Comparison of ENCODE assay signal across 8 cellular contexts in the genomic region with DNA sequence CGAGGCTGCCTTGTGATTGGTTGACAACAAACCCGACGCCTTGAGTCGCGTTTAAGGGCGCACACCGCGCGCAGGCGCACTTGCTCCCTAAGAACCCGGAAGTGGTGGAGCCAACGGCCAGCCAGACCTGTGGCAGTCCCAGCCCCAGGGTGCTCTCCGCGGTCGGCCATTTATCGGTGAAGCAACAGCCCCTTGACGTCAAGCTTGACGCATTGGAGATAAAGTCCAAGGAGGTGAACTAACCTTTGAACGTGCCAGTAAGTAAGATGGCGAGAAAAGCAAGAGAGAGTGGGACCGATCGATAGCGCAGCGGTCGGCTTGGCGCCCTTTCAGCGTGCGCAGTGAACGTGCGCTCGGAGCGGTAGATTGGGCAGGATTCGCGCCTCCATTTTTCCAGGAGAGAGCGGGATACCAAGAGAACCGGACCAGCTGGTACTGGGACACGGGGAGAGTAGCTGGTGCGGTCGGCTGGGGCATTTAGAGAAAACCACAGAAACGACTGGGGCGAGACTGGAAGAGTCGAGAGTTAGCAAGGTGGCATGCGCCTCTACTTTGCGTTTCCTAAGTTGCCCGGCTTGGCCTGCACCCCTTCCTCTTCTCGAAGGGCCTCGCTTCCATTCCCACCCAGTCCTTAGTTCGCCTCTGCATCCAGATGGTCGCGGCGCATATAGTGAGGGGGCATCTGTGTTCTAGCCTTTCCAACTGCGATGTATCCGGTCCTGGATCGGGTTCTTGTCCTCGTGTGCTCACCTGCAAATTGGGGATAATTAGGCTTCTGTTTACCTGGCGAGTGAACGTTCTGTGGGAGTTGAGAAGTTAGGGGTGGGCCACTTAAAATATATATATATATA. TPM values are rescaled to one million over a fixed set of nuclear protein-coding genes. Genes with fewer than 3 reads are reported as not detected.
DNase-seq lines count a peak whose midpoint lies in the region; ATAC-seq and TF ChIP-seq lines count a peak whose summit lies in the region.

Gene CSTF1 (plus strand): TSS at position 364 of the 851 bp plus-strand sequence. CDS start 2,908 bp downstream, outside the sequence.

- peak; percentile 99 to 100 (median 99) for DNase-seq in CD4-positive, alpha-beta memory T cell
- DNase-seq in HS-27A (ENCODE audit: low read depth): peak; percentile 100
- DNase-seq in NK-92 (lab: John Stamatoyannopoulos, UW; ENCODE audit: unreplicated experiment): peak; percentile 94
- peak; percentile 98 to 99 for DNase-seq in activated CD8-positive, alpha-beta memory T cell treated with anti-CD3 and anti-CD28 coated beads for 1 hour (ENCODE audit: extremely low read depth in 1 of 2, low read depth in 1 of 2)
- DNase-seq in effector CD8-positive, alpha-beta T cell (lab: John Stamatoyannopoulos, UW): peak; percentile 99
- peak; percentile 100 for DNase-seq in lung (ENCODE audit: low spot score)
- DNase-seq in stimulated activated CD4-positive, alpha-beta T cell treated with anti-CD3 and anti-CD28 coated beads, TNF-alpha, amount 100 ng/mL, for 48 hours (ENCODE audit: low read depth in 3 of 3): peak; percentile 96 to 99 (median 99)

- no peak for TF ChIP-seq CTCF in lung (IDR thresholded peaks at IDR 0.05; ENCODE audit: control extremely low read depth, extremely low read depth)

- intact Hi-C loops in CD4-positive, alpha-beta memory T cell (cut with micrococcal nuclease): loop anchor here (1.0 to 10.0 kb wide), 7 partner anchors 8 to 1996 kb away; partner anchors contain the start of genes CASS4, FAM210B, RTF2 and VAPB

- peak; percentile 93 for ATAC-seq in GM19467 (IDR thresholded peaks at IDR 0.05; ENCODE audit: unreplicated experiment)
- peak; percentile 98 for ATAC-seq in lung (ENCODE audit: insufficient read depth, low FRiP score)

- peak within 1 kb of the TSS; percentile 100 for H3K4me3 ChIP-seq in CD4-positive, alpha-beta memory T cell (ENCODE audit: low read length in 2 of 2)
- H3K4me3 ChIP-seq in lung: peak within 1 kb of the TSS; percentile 82

- no peak within 1 kb of the TSS for H3K4me3 Mint-ChIP-seq in CD4-positive, alpha-beta memory T cell

- WGBS in lung, 2 donors: 0% methylated on average over 57 of the region's 57 CpGs

- H3K36me3 Mint-ChIP-seq in CD4-positive, alpha-beta memory T cell: peaks cover 23 to 31% of the 10 kb centered on the region in 2 donors

- no peaks in the 10 kb centered on the region for H3K9me3 ChIP-seq in CD4-positive, alpha-beta memory T cell (ENCODE audit: control insufficient read depth in 1 of 2, low read length in 2 of 2)
- H3K9me3 ChIP-seq in lung (ENCODE audit: control insufficient read depth in 2 of 2, insufficient read depth in 1 of 2, low read length in 1 of 2): no peaks in the 10 kb centered on the region

- no peaks in the 10 kb centered on the region for H3K27me3 Mint-ChIP-seq in CD4-positive, alpha-beta memory T cell

- H3K36me3 ChIP-seq in CD4-positive, alpha-beta memory T cell (ENCODE audit: insufficient read depth, low read length): peaks cover 24% of the 10 kb centered on the region
- H3K36me3 ChIP-seq in lung (ENCODE audit: control insufficient read depth in 2 of 2, insufficient read depth in 2 of 2, low read length in 2 of 2): peaks cover 16 to 17% of the 10 kb centered on the region in 2 donors

- POLR2A ChIA-PET in CD4-positive, alpha-beta memory T cell (lab: Charles Lee; ENCODE audit: partially characterized antibody): interaction anchor here (0.8 to 5.9 kb wide), 22 partner anchors 9 to 1996 kb away, joined by 3 to 58 read pairs (median 5); partner anchors contain the start of genes CASS4, FAM210B, RBM38 and RTF2

- H3K27ac Mint-ChIP-seq in CD4-positive, alpha-beta memory T cell: peak within 1 kb of the TSS in 1 of 7 donors; percentile 96

- H3K27me3 ChIP-seq in CD4-positive, alpha-beta memory T cell (ENCODE audit: insufficient read depth, low read length): no peaks in the 10 kb centered on the region
- H3K27me3 ChIP-seq in lung (ENCODE audit: control insufficient read depth, insufficient read depth): no peaks in the 10 kb centered on the region

- peaks cover 25 to 28% (median 28%) of the 10 kb centered on the region in 4 donors for H3K4me1 Mint-ChIP-seq in CD4-positive, alpha-beta memory T cell

- peak within 1 kb of the TSS; percentile 91 for H3K27ac ChIP-seq in CD4-positive, alpha-beta memory T cell (ENCODE audit: low read depth, low read length)
- peak within 1 kb of the TSS; percentile 77 to 93 for H3K27ac ChIP-seq in lung (ENCODE audit: low read depth in 1 of 2, low read length in 1 of 2)

- no peaks in the 10 kb centered on the region for H3K9me3 Mint-ChIP-seq in CD4-positive, alpha-beta memory T cell

- CTCF ChIA-PET in CD4-positive, alpha-beta memory T cell (lab: Charles Lee; ENCODE audit: partially characterized antibody): interaction anchor here (0.7 to 2.2 kb wide), 4 partner anchors 26 to 121 kb away, joined by 3 to 10 read pairs (median 5); partner anchors contain the start of genes FAM210B and RTF2

- peaks cover 34% of the 10 kb centered on the region for H3K4me1 ChIP-seq in CD4-positive, alpha-beta memory T cell (ENCODE audit: insufficient read depth, low read length)
- peaks cover 5 to 11% of the 10 kb centered on the region in 2 donors for H3K4me1 ChIP-seq in lung (ENCODE audit: control insufficient read depth in 2 of 2, insufficient read depth in 2 of 2, low read length in 2 of 2)

RNA-seq across cellular contexts. Expression of gene CSTF1, which starts in this region (rescaled TPM):
- total RNA-seq in CD4-positive, alpha-beta memory T cell: 10 to 100 TPM; 50.1 to 55.3 TPM
- polyA plus RNA-seq in CD4-positive, alpha-beta memory T cell: 10 to 100 TPM; 40.9 to 48.0 TPM
- total RNA-seq in lung: 10 to 100 TPM; 23.5 to 36.1 TPM
- 10 to 100 TPM in 1 of 2 donors, 1 to 10 TPM in 1; 6.4 to 14.7 TPM for polyA plus RNA-seq in lung

Comparison
In these comparisons a context has a peak if more than half of its experiments do, and no peak if none do; other contexts are left out.
1. Peak in every context shown above with its lines: DNase-seq, ATAC-seq, H3K4me3 ChIP-seq and H3K27ac ChIP-seq.